ENCODE assay signal across 11 cellular contexts in genomic region chr1:118563969-118564951, GRCh38.
DNase-seq lines count a peak whose midpoint lies in the region; ATAC-seq, FAIRE-seq and TF ChIP-seq lines count a peak whose summit lies in the region.
"Had no signal": no experiment of that assay in that cellular context is flagged by ENCODE, and none has a peak within 500 bp of the region (broad histone marks: within the 10 kb centered on the region; RNA-seq: fewer than 3 reads in every experiment).

No MANE protein-coding gene starts in this region.

- intact Hi-C loops in HepG2 (cut with micrococcal nuclease; ENCODE audit: unreplicated experiment) (no loop called here), right lobe of liver (cut with DNase I) (no loop called here), K562 (cut with micrococcal nuclease) (no loop called here)

- CTCF ChIA-PET in HepG2 (lab: Yijun Ruan, JAX; ENCODE audit: low intra/inter-chr PET ratio, low total read pairs): no interaction called here
- CTCF ChIA-PET in K562 (lab: Yijun Ruan, JAX; ENCODE audit: low intra/inter-chr PET ratio): no interaction called here

- H3K79me2 ChIP-seq in HepG2 (ENCODE audit: insufficient read depth, low read length): no peaks in the 10 kb centered on the region
- H3K79me2 ChIP-seq in K562 (ENCODE audit: control insufficient read depth, insufficient read depth, low read length): no peaks in the 10 kb centered on the region

- H3K27me3 ChIP-seq in HepG2 (ENCODE audit: control insufficient read depth in 1 of 2, insufficient read depth in 2 of 2, low read length in 2 of 2) (no peaks in the 10 kb centered on the region), right lobe of liver (no peaks in the 10 kb centered on the region), K562 (ENCODE audit: control insufficient read depth in 2 of 2, insufficient read depth in 2 of 2, low read length in 2 of 2) (no peaks in the 10 kb centered on the region), brain microvascular endothelial cell (replicated peaks) (no peaks in the 10 kb centered on the region), Peyer's patch (no peaks in the 10 kb centered on the region)
- H3K27me3 ChIP-seq: SJSA1 had no signal

- TF ChIP-seq POLR2A in HepG2 (IDR thresholded peaks at IDR 0.05; ENCODE audit: insufficient read depth in 1 of 2, low read depth in 2 of 2, low read length in 2 of 2) (no peak), right lobe of liver (IDR thresholded peaks at IDR 0.05) (no peak), K562 (conservative IDR thresholded peaks at IDR 0.05) (no peak), Peyer's patch (IDR thresholded peaks at IDR 0.05) (no peak)

- H3K27ac ChIP-seq in HepG2 (ENCODE audit: extremely low read length, insufficient read depth, low read length) (no peak overlapping the region), right lobe of liver (no peak overlapping the region), K562 (ENCODE audit: extremely low read depth, low read depth, low read length) (no peak overlapping the region), brain microvascular endothelial cell (no peak overlapping the region), Peyer's patch (no peak overlapping the region)
- H3K27ac ChIP-seq: SJSA1 had no signal

- 17% methylated on average over 6 of the region's 6 CpGs for WGBS in HepG2 (ENCODE audit: low lambda C conversion rate)
- WGBS in right lobe of liver (ENCODE audit: insufficient coverage, low coverage, low lambda C conversion rate, missing lambda C conversion rate): 33% methylated on average over 6 of the region's 6 CpGs
- 1% methylated on average over 6 of the region's 6 CpGs for WGBS in K562 (ENCODE audit: insufficient coverage, low coverage, missing lambda C conversion rate)

- no peak for DNase-seq in HepG2 (ENCODE audit: low spot score)
- no peak for DNase-seq in right lobe of liver
- no peak for DNase-seq in K562 (ENCODE audit: extremely low read depth in 1 of 4, low spot score in 3 of 4)
- no peak for DNase-seq in brain microvascular endothelial cell
- DNase-seq in Peyer's patch: no peak
- DNase-seq in COLO829 (ENCODE audit: low spot score): no peak
- no peak for DNase-seq in HK-2 (ENCODE audit: unreplicated experiment)
- DNase-seq: activated naive CD4-positive, alpha-beta T cell; natural killer cell had no signal

- TF ChIP-seq CTCF in HepG2 (CRISPR knock-in tag; IDR thresholded peaks at IDR 0.05): peak; percentile 19
- TF ChIP-seq CTCF in right lobe of liver (IDR thresholded peaks at IDR 0.05): peak in 1 of 4 donors; percentile 16
- no peak for TF ChIP-seq CTCF in K562 (IDR thresholded peaks at IDR 0.05 in 2 of 3, conservative IDR thresholded peaks at IDR 0.05 in 1 of 3; ENCODE audit: insufficient read depth in 2 of 3, low read depth in 1 of 3, low read length in 3 of 3)
- no peak for TF ChIP-seq CTCF in brain microvascular endothelial cell (IDR thresholded peaks at IDR 0.05; ENCODE audit: low read depth, low read length, missing control alignments)
- TF ChIP-seq CTCF in Peyer's patch (IDR thresholded peaks at IDR 0.05): no peak

- H3K9me3 ChIP-seq in HepG2 (ENCODE audit: low read length) (no peaks in the 10 kb centered on the region), right lobe of liver (no peaks in the 10 kb centered on the region), K562 (replicated peaks; ENCODE audit: control insufficient read depth, insufficient read depth, low read depth, low read length) (no peaks in the 10 kb centered on the region), Peyer's patch (no peaks in the 10 kb centered on the region)
- H3K9me3 ChIP-seq: SJSA1 had no signal

- no peak for TF ChIP-seq EP300 in HepG2 (IDR thresholded peaks at IDR 0.05; ENCODE audit: low read depth in 2 of 2, low read length in 2 of 2)
- TF ChIP-seq EP300 in HepG2 (CRISPR knock-in tag; IDR thresholded peaks at IDR 0.05; ENCODE audit: borderline replicate concordance): no peak
- no peak for TF ChIP-seq EP300 in K562 (IDR thresholded peaks at IDR 0.05; ENCODE audit: low read length)

- H2AFZ ChIP-seq in HepG2 (ENCODE audit: low read length) (no peak overlapping the region), K562 (ENCODE audit: low read depth, low read length) (no peak overlapping the region)

- ATAC-seq in HepG2: no peak
- ATAC-seq in right lobe of liver: no peak
- ATAC-seq in HG02981 (IDR thresholded peaks at IDR 0.05; ENCODE audit: unreplicated experiment): peak; percentile 74
- ATAC-seq in K562: no peak
- ATAC-seq: natural killer cell had no signal

- no peaks in the 10 kb centered on the region for H3K36me3 ChIP-seq in HepG2 (replicated peaks in 1 of 2; ENCODE audit: control insufficient read depth in 1 of 2, insufficient read depth in 2 of 2, low read length in 2 of 2)
- no peaks in the 10 kb centered on the region for H3K36me3 ChIP-seq in right lobe of liver
- no peaks in the 10 kb centered on the region for H3K36me3 ChIP-seq in K562 (ENCODE audit: control insufficient read depth, insufficient read depth, low read length)
- H3K36me3 ChIP-seq in brain microvascular endothelial cell (replicated peaks): no peaks in the 10 kb centered on the region
- no peaks in the 10 kb centered on the region for H3K36me3 ChIP-seq in Peyer's patch
- H3K36me3 ChIP-seq: SJSA1 had no signal

- H3K4me3 ChIP-seq in HepG2 (replicated peaks in 1 of 3; ENCODE audit: insufficient read depth in 1 of 3, low read depth in 2 of 3, low read length in 3 of 3) (no peak overlapping the region), right lobe of liver (no peak overlapping the region), K562 (no peak overlapping the region), brain microvascular endothelial cell (ENCODE audit: low read depth, low read length) (no peak overlapping the region), Peyer's patch (no peak overlapping the region)
- H3K4me3 ChIP-seq: SJSA1 had no signal

- no peaks in the 10 kb centered on the region for H3K9me1 ChIP-seq in K562 (ENCODE audit: control insufficient read depth, insufficient read depth, low read length)

- FAIRE-seq in HepG2 (lab: Jason Lieb, UNC): no peak
- FAIRE-seq in K562 (lab: Jason Lieb, UNC): no peak

- H3K4me1 ChIP-seq in HepG2 (ENCODE audit: insufficient read depth, low read length): no peaks in the 10 kb centered on the region
- no peaks in the 10 kb centered on the region for H3K4me1 ChIP-seq in right lobe of liver
- no peaks in the 10 kb centered on the region for H3K4me1 ChIP-seq in K562 (replicated peaks in 1 of 2; ENCODE audit: control insufficient read depth in 2 of 2, insufficient read depth in 2 of 2, low read length in 2 of 2)
- no peaks in the 10 kb centered on the region for H3K4me1 ChIP-seq in Peyer's patch
- H3K4me1 ChIP-seq: SJSA1 had no signal

- H3K9ac ChIP-seq in HepG2 (ENCODE audit: insufficient read depth, low read depth, low read length) (no peak overlapping the region), K562 (ENCODE audit: insufficient read depth in 1 of 2, low read depth in 2 of 2, low read length in 2 of 2) (no peak overlapping the region)

- in situ Hi-C loops in HepG2 (cut with HindIII; ENCODE audit: extremely low pct_ligation_motif_present, low pct_unique_long_range_greater_than_20kb): loop anchor here (25.0 kb wide), 1 partner anchor 448 kb away; no protein-coding TSS in a partner anchor
- in situ Hi-C loops in K562 (cut with MboI): no loop called here
- in situ Hi-C loops in brain microvascular endothelial cell (cut with HindIII; ENCODE audit: low pct_ligation_motif_present, low sequenced_read_pairs): no loop called here

- no peaks in the 10 kb centered on the region for H4K20me1 ChIP-seq in HepG2 (ENCODE audit: insufficient read depth, low read length)
- no peaks in the 10 kb centered on the region for H4K20me1 ChIP-seq in K562 (replicated peaks; ENCODE audit: control insufficient read depth, insufficient read depth, low read length)

- POLR2A ChIA-PET in HepG2 (lab: Yijun Ruan, JAX): no interaction called here
- POLR2A ChIA-PET in K562 (lab: Yijun Ruan, JAX): no interaction called here

- no peak overlapping the region for H3K4me2 ChIP-seq in HepG2 (ENCODE audit: low read depth, low read length)
- H3K4me2 ChIP-seq in K562 (ENCODE audit: insufficient read depth, low read length): no peak overlapping the region

- BruUV-seq in HepG2 (replicated peaks; lab: Mats Ljungman, UMichigan): no TSS peak
- BruUV-seq in K562 (replicated peaks; lab: Mats Ljungman, UMichigan): no TSS peak

- TF ChIP-seq RAD21 in HepG2 (CRISPR knock-in tag; IDR thresholded peaks at IDR 0.05) (no peak), K562 (CRISPR knock-in tag; conservative IDR thresholded peaks at IDR 0.05 in 1 of 2, IDR thresholded peaks at IDR 0.05 in 1 of 2) (peak; percentile 5 to 40; a peak in 2 of 4 replicates)

TF ChIP-seq in HepG2, 621 proteins besides CTCF, POLR2A, EP300 and RAD21:
- TF ChIP-seq ZNF652 (CRISPR knock-in tag; IDR thresholded peaks at IDR 0.05; ENCODE audit: borderline replicate concordance, low read depth) (peak; percentile 83), NR1H2 (CRISPR knock-in tag; IDR thresholded peaks at IDR 0.05; ENCODE audit: borderline replicate concordance, low read depth) (no peak)

TF ChIP-seq in K562, 482 proteins besides CTCF, POLR2A, EP300 and RAD21 (continues in another document):
- TF ChIP-seq IRF1 (CRISPR knock-in tag; IDR thresholded peaks at IDR 0.05; ENCODE audit: borderline replicate concordance) (no peak), ZNF143 (CRISPR knock-in tag; IDR thresholded peaks at IDR 0.05) (no peak), TGIF2 (CRISPR knock-in tag; IDR thresholded peaks at IDR 0.05) (no peak)

Comparison
In these comparisons a context has a peak if more than half of its experiments do, and no peak if none do; other contexts are left out.
1. Of the 241 proteins assayed by ChIP-seq in both HepG2 and K562: peak only in HepG2: CTCF; only in K562: RAD21; in both: none; in neither: 239.